In the genomic region with DNA sequence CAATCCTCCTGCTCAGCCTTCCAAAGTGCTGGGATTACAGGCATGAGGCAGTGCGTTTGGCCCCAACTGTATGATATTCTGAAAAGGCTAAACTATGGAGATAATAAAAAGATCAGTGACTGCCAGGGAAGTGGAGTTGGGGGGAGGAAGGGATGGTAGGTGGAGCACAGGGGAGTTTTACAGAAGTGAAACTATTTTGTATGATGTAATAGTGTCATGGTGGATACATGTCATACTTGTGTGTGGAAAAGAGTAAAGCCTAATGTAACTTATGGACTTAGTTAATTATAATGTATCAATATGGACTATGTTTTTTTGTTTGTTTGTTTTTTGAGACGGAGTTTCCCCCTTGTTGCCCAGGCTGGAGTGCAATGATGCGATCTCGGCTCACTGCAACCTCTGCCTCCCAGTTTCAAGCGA, we compare ENCODE assay signal across 1 cellular context.
TF ChIP-seq lines count a peak whose summit lies in the region.

No MANE protein-coding gene starts in this region.

TF ChIP-seq in SK-N-SH treated with all-trans-retinoic acid at 6 μM for 48 hours, 23 proteins besides CTCF, POLR2A, EP300 and RAD21 (continued from another document):
- TF ChIP-seq, protein P1, sequence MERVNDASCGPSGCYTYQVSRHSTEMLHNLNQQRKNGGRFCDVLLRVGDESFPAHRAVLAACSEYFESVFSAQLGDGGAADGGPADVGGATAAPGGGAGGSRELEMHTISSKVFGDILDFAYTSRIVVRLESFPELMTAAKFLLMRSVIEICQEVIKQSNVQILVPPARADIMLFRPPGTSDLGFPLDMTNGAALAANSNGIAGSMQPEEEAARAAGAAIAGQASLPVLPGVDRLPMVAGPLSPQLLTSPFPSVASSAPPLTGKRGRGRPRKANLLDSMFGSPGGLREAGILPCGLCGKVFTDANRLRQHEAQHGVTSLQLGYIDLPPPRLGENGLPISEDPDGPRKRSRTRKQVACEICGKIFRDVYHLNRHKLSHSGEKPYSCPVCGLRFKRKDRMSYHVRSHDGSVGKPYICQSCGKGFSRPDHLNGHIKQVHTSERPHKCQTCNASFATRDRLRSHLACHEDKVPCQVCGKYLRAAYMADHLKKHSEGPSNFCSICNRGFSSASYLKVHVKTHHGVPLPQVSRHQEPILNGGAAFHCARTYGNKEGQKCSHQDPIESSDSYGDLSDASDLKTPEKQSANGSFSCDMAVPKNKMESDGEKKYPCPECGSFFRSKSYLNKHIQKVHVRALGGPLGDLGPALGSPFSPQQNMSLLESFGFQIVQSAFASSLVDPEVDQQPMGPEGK (CRISPR knock-in tag; IDR thresholded peaks at IDR 0.05; ENCODE audit: borderline replicate concordance): no peak
- TF ChIP-seq ESRRG (CRISPR knock-in tag; IDR thresholded peaks at IDR 0.05): no peak
- TF ChIP-seq ZC3H10 (CRISPR knock-in tag; IDR thresholded peaks at IDR 0.05): no peak
- TF ChIP-seq ZFP3 (CRISPR knock-in tag; IDR thresholded peaks at IDR 0.05): no peak
- no peak for TF ChIP-seq OSR1 (CRISPR knock-in tag; IDR thresholded peaks at IDR 0.05)
- TF ChIP-seq ZNF565 (CRISPR knock-in tag; conservative IDR thresholded peaks at IDR 0.05; ENCODE audit: low read depth): no peak
- TF ChIP-seq ZNF70 (CRISPR knock-in tag; IDR thresholded peaks at IDR 0.05): no peak
- TF ChIP-seq BACH2 (CRISPR knock-in tag; IDR thresholded peaks at IDR 0.05; ENCODE audit: borderline replicate concordance): no peak
- no peak for TF ChIP-seq GLIS3 (CRISPR knock-in tag; IDR thresholded peaks at IDR 0.05)
- no peak for TF ChIP-seq TOX (CRISPR knock-in tag; IDR thresholded peaks at IDR 0.05; ENCODE audit: borderline replicate concordance)
- TF ChIP-seq ARNTL (CRISPR knock-in tag; IDR thresholded peaks at IDR 0.05; ENCODE audit: borderline replicate concordance, low read depth): no peak
